9 cellular contexts compared by ENCODE assay signal in genomic region chr6:99603421-99604160, GRCh38. TPM values are rescaled to one million over a fixed set of nuclear protein-coding genes. Genes with fewer than 3 reads are reported as not detected.
DNase-seq lines count a peak whose midpoint lies in the region; ATAC-seq and TF ChIP-seq lines count a peak whose summit lies in the region.
"Had no signal": no experiment of that assay in that cellular context is flagged by ENCODE, and none has a peak within 500 bp of the region (broad histone marks: within the 10 kb centered on the region; RNA-seq: fewer than 3 reads in every experiment).

No MANE protein-coding gene starts in this region.

- no peaks in the 10 kb centered on the region for H3K4me1 ChIP-seq in IMR-90 (ENCODE audit: control insufficient read depth, insufficient read depth, low read length)
- H3K4me1 ChIP-seq in body of pancreas, result peaks cover 31% of the 10 kb centered on the region
- peaks cover 25% of the 10 kb centered on the region for H3K4me1 ChIP-seq in lower lobe of right lung

- H2BK20ac ChIP-seq in IMR-90 (ENCODE audit: low read depth, low read length), result no peak overlapping the region

- ATAC-seq in GM18505 (IDR thresholded peaks at IDR 0.05; ENCODE audit: unreplicated experiment), result peak; percentile 45
- ATAC-seq in IMR-90 (ENCODE audit: low read depth), result peak; percentile 65
- ATAC-seq in body of pancreas, result peak; percentile 48
- peak; percentile 38 to 51 for ATAC-seq in lower lobe of right lung
- ATAC-seq in GM18519 (IDR thresholded peaks at IDR 0.05; ENCODE audit: low FRiP score, unreplicated experiment), result no peak
- ATAC-seq: HCT116 had no signal

- H3K56ac ChIP-seq in IMR-90 (ENCODE audit: extremely low read depth, insufficient read depth, low read length), result no peak overlapping the region

- H3K23ac ChIP-seq in IMR-90 (ENCODE audit: low read depth, low read length), result no peak overlapping the region; the same call in 1 of the 2 replicates

- 2% methylated on average over 24 of the region's 55 CpGs; no CpG with 5 or more reads in 1 of the 2 experiments for WGBS in IMR-90 (ENCODE audit: extremely low coverage in 2 of 2, insufficient read length in 1 of 2), 2 experiments
- WGBS in body of pancreas, 2 donors, result 2 to 3% methylated on average over 28 to 55 of the region's 55 CpGs

- no peak overlapping the region for H4K8ac ChIP-seq in IMR-90 (ENCODE audit: low read depth in 2 of 2, low read length in 2 of 2)

- no peak overlapping the region for H2BK5ac ChIP-seq in IMR-90 (ENCODE audit: low read depth, low read length, poor library complexity, severe bottlenecking)

- no TSS peak for BruUV-seq in IMR-90 (replicated peaks; lab: Mats Ljungman, UMichigan)

- H3K4me2 ChIP-seq in IMR-90 (ENCODE audit: low read depth, low read length), result peak overlapping the region; percentile 63

- H3K18ac ChIP-seq in IMR-90 (ENCODE audit: low read depth, low read length), result no peak overlapping the region

- POLR2A ChIA-PET in AG04449 (lab: Yijun Ruan, JAX), result no interaction called here
- POLR2A ChIA-PET in IMR-90 (lab: Charles Lee; ENCODE audit: unreplicated experiment), result no interaction called here

- no peak overlapping the region for H3K27ac ChIP-seq in IMR-90 (ENCODE audit: insufficient read depth, low read length)
- no peak overlapping the region for H3K27ac ChIP-seq in body of pancreas
- no peak overlapping the region for H3K27ac ChIP-seq in lower lobe of right lung

- peak overlapping the region; percentile 52 for H2AK9ac ChIP-seq in IMR-90 (replicated peaks; ENCODE audit: low read depth, low read length, poor library complexity)

- H3K9me1 ChIP-seq in IMR-90 (ENCODE audit: insufficient read depth, low read length), result no peaks in the 10 kb centered on the region; the same call in 1 of the 2 replicates

- H3K9ac ChIP-seq in IMR-90 (ENCODE audit: low read depth, low read length), result no peak overlapping the region

- no peak overlapping the region for H2BK120ac ChIP-seq in IMR-90 (ENCODE audit: low read depth, low read length)

- TF ChIP-seq POLR2A in GM18505 (IDR thresholded peaks at IDR 0.05; ENCODE audit: borderline replicate concordance, extremely low read depth, insufficient read depth, insufficient read length) (no peak), IMR-90 (IDR thresholded peaks at IDR 0.05; ENCODE audit: low read depth, low read length) (no peak), body of pancreas (IDR thresholded peaks at IDR 0.05) (no peak)

- H3K9me3 ChIP-seq in IMR-90 (ENCODE audit: control insufficient read depth, insufficient read depth, low read length), result peaks cover 5% of the 10 kb centered on the region; the same call in 1 of the 2 replicates
- no peaks in the 10 kb centered on the region for H3K9me3 ChIP-seq in body of pancreas
- no peaks in the 10 kb centered on the region for H3K9me3 ChIP-seq in lower lobe of right lung

- H3K4ac ChIP-seq in IMR-90 (ENCODE audit: low read depth, low read length), result no peak overlapping the region

- TF ChIP-seq CTCF in AG04449 (IDR thresholded peaks at IDR 0.05; ENCODE audit: insufficient read depth, low read length, missing control alignments) (no peak), IMR-90 (conservative IDR thresholded peaks at IDR 0.05; ENCODE audit: low read depth, low read length) (no peak), body of pancreas (IDR thresholded peaks at IDR 0.05) (no peak), lower lobe of right lung (IDR thresholded peaks at IDR 0.05) (no peak)

- H3K14ac ChIP-seq in IMR-90 (replicated peaks; ENCODE audit: low read depth, low read length), result no peak overlapping the region

- intact Hi-C loops in IMR-90 (cut with micrococcal nuclease), result no loop called here
- intact Hi-C loops in body of pancreas (cut with DNase I), result no loop called here
- intact Hi-C loops in lower lobe of right lung (cut with DNase I), result no loop called here

- H3K4me3 ChIP-seq in AG04449 (ENCODE audit: low read depth, low read length) (peak overlapping the region; percentile 36), IMR-90 (ENCODE audit: insufficient read depth, low read depth, low read length) (0 out of 2 replicates have a peak overlapping the region, but pooled peaks have one; percentile 4), body of pancreas (no peak overlapping the region), lower lobe of right lung (peak overlapping the region; percentile 43)

- H4K91ac ChIP-seq in IMR-90 (ENCODE audit: insufficient read depth, low read depth, low read length), result no peak overlapping the region

- no peaks in the 10 kb centered on the region for H3K36me3 ChIP-seq in IMR-90 (ENCODE audit: control insufficient read depth, insufficient read depth, low read length)
- H3K36me3 ChIP-seq in body of pancreas (replicated peaks in 1 of 2; ENCODE audit: insufficient read depth in 1 of 2, low read depth in 2 of 2), result no peaks in the 10 kb centered on the region
- H3K36me3 ChIP-seq in lower lobe of right lung, result no peaks in the 10 kb centered on the region

- H3K79me1 ChIP-seq in IMR-90 (ENCODE audit: low read depth in 1 of 2, low read length in 2 of 2), result no peaks in the 10 kb centered on the region

- dilution Hi-C loops in IMR-90 (cut with HindIII; ENCODE audit: low sequenced_read_pairs, unreplicated experiment), result no loop called here

- in situ Hi-C loops in IMR-90 (cut with MboI; ENCODE audit: low sequenced_read_pairs), result no loop called here

- no peak overlapping the region for H4K5ac ChIP-seq in IMR-90 (ENCODE audit: low read depth, low read length)

- H2AFZ ChIP-seq in IMR-90 (replicated peaks; ENCODE audit: low read length, poor library complexity), result peak overlapping the region; percentile 81

- DNase-seq in AG04449 (ENCODE audit: low read depth, low spot score) (no peak), IMR-90 (peak; percentile 8), body of pancreas (peak in 1 of 4 donors; percentile 34), lower lobe of right lung (peak; percentile 48), NCI-H2107 treated with DMSO at 0.1 percent for 48 hours (lab: John Stamatoyannopoulos, UW; ENCODE audit: unreplicated experiment) (no peak), HPDE6-E6E7 (ENCODE audit: extremely low spot score) (no peak)

- TF ChIP-seq RAD21 in IMR-90 (IDR thresholded peaks at IDR 0.05; ENCODE audit: low read length), result no peak

- H4K20me1 ChIP-seq in IMR-90 (ENCODE audit: insufficient read depth, low read length), result no peaks in the 10 kb centered on the region

- H2BK15ac ChIP-seq in IMR-90 (ENCODE audit: low read depth, low read length), result no peak overlapping the region

- CTCF ChIA-PET in AG04449 (lab: Yijun Ruan, JAX) (no interaction called here), IMR-90 (lab: Yijun Ruan, JAX) (no interaction called here)

- H2AK5ac ChIP-seq in IMR-90 (ENCODE audit: low read depth, low read length), result no peak overlapping the region

- H3K27me3 ChIP-seq in IMR-90 (ENCODE audit: control insufficient read depth, insufficient read depth, low read length) (peaks cover 89% of the 10 kb centered on the region), body of pancreas (peaks cover 5 to 68% of the 10 kb centered on the region in 2 donors), lower lobe of right lung (ENCODE audit: low read depth) (peaks cover 99% of the 10 kb centered on the region)

TF ChIP-seq in IMR-90, 13 proteins besides CTCF, POLR2A, EP300 and RAD21:
- TF ChIP-seq MXI1 (IDR thresholded peaks at IDR 0.05; ENCODE audit: borderline replicate concordance, low read depth, low read length) (no peak), BHLHE40 (IDR thresholded peaks at IDR 0.05; ENCODE audit: low read depth, low read length) (0 out of 2 replicates have a peak, but pooled peaks have one; percentile 37)

RNA-seq across cellular contexts. Expression of gene PRDM13, which starts 3.0 kb away (rescaled TPM):
- total RNA-seq in IMR-90 (2012; rRNA removed), result not detected in 2 replicates
- not detected in 2 replicates for polyA plus RNA-seq in IMR-90 (2012; rRNA removed)
- polyA plus RNA-seq in IMR-90 (2012; cell fraction: cytosol; rRNA removed), result not detected in 2 replicates
- polyA plus RNA-seq in IMR-90 (2012; cell fraction: nucleus; rRNA removed; ENCODE audit: low replicate concordance), result not detected in 2 replicates
- not detected for total RNA-seq in body of pancreas
- not detected for total RNA-seq in lower lobe of right lung

RNA-seq across cellular contexts. Expression of gene CCNC, which starts 35.1 kb away (rescaled TPM):
- total RNA-seq in IMR-90 (2012; rRNA removed) (95.7 and 127 TPM in 2 replicates), body of pancreas (10 to 100 TPM; 56.3 to 70.5 TPM), lower lobe of right lung (41.6 TPM)
- 19.8 and 30.1 TPM in 2 replicates for polyA plus RNA-seq in IMR-90 (2012; rRNA removed)
- 5.4 and 10.6 TPM in 2 replicates for polyA plus RNA-seq in IMR-90 (2012; cell fraction: cytosol; rRNA removed)
- 1.4 and 15.0 TPM in 2 replicates for polyA plus RNA-seq in IMR-90 (2012; cell fraction: nucleus; rRNA removed; ENCODE audit: low replicate concordance)

Comparison
In these comparisons a context has a peak if more than half of its experiments do, and no peak if none do; other contexts are left out.
1. DNase-seq: peak in IMR-90 (single experiment) and lower lobe of right lung (single experiment); none in AG04449 (single experiment), NCI-H2107 treated with DMSO at 0.1 percent for 48 hours (single experiment) and HPDE6-E6E7 (single experiment).
2. H3K4me3 ChIP-seq: peak in AG04449 (single experiment), IMR-90 (single experiment) and lower lobe of right lung (single experiment); none in body of pancreas (0 of 2).